8 cellular contexts compared by ENCODE assay signal in the genomic region with DNA sequence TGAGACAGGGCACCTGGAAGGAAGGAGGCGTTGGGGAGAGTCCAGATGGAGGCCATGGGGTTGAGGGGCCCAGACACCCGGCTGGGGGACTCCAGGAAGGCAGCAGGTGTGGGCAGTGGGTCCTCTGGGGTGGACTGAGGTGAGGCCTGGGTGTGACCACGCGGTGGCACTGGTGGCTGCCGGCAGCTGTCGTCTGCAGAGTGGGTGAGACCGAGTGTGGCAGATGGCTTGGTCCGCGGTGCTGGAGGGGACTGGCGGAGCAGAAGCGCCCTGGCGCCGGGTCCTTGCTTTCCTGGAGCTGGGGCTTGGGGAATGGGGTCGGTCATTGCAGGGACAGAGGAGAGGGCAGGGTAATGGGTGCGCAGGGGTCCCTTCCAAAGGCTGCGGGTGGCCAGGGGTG. TPM values are rescaled to one million over a fixed set of nuclear protein-coding genes. Genes with fewer than 3 reads are reported as not detected.
DNase-seq lines count a peak whose midpoint lies in the region; ATAC-seq and TF ChIP-seq lines count a peak whose summit lies in the region.

No MANE protein-coding gene starts in this region.

- peaks cover 3% of the 10 kb centered on the region; the same call in 1 of the 2 replicates for H3K4me1 ChIP-seq in Caco-2

- H3K4me1 Mint-ChIP-seq in Caco-2 (ENCODE audit: low read depth, unreplicated experiment) (peaks cover 5% of the 10 kb centered on the region), activated B cell treated with CpG ODN at 0.5 μM for 24 hours (peaks cover 15% of the 10 kb centered on the region)

- H3K27ac Mint-ChIP-seq in Caco-2 (ENCODE audit: unreplicated experiment) (peak overlapping the region; percentile 85), activated B cell treated with CpG ODN at 0.5 μM for 24 hours (peak overlapping the region; percentile 66)

- no peaks in the 10 kb centered on the region for H3K36me3 ChIP-seq in Caco-2 (ENCODE audit: control insufficient read depth, insufficient read depth, low read length)

- H3K4me3 Mint-ChIP-seq in Caco-2 (ENCODE audit: unreplicated experiment) (no peak overlapping the region), activated B cell treated with CpG ODN at 0.5 μM for 24 hours (peak overlapping the region; percentile 61)

- H3K27me3 Mint-ChIP-seq in Caco-2 (ENCODE audit: insufficient read depth, unreplicated experiment) (no peaks in the 10 kb centered on the region), activated B cell treated with CpG ODN at 0.5 μM for 24 hours (no peaks in the 10 kb centered on the region)

- H3K9me3 ChIP-seq in Caco-2, result no peaks in the 10 kb centered on the region

- no peaks in the 10 kb centered on the region for H3K9me3 Mint-ChIP-seq in Caco-2 (ENCODE audit: unreplicated experiment)
- no peaks in the 10 kb centered on the region for H3K9me3 Mint-ChIP-seq in activated B cell treated with CpG ODN at 0.5 μM for 24 hours

- peak; percentile 2 for ATAC-seq in HG02759 (IDR thresholded peaks at IDR 0.05; ENCODE audit: unreplicated experiment)
- ATAC-seq in activated B cell treated with CpG ODN at 0.5 μM for 24 hours (ENCODE audit: low read depth), result peak; percentile 2
- no peak for ATAC-seq in GM19035 (IDR thresholded peaks at IDR 0.05; ENCODE audit: unreplicated experiment)

- CTCF ChIA-PET in Caco-2 (lab: Charles Lee) (no interaction called here), activated B cell treated with CpG ODN at 0.5 μM for 24 hours (lab: Charles Lee) (interaction anchor here (0.7 to 3.6 kb wide), 14 partner anchors 13 to 340 kb away, joined by 3 to 34 read pairs (median 6); no protein-coding TSS in a partner anchor)

- TF ChIP-seq CTCF in Caco-2 (IDR thresholded peaks at IDR 0.05; ENCODE audit: insufficient read depth in 1 of 2, low read depth in 1 of 2, low read length in 1 of 2, severe bottlenecking in 1 of 2, unreplicated experiment in 1 of 2) (no peak), activated B cell treated with CpG ODN at 0.5 μM for 24 hours (IDR thresholded peaks at IDR 0.05) (no peak)

- intact Hi-C loops in Caco-2 (cut with micrococcal nuclease; ENCODE audit: unreplicated experiment) (no loop called here), activated B cell treated with CpG ODN at 0.5 μM for 24 hours (cut with micrococcal nuclease) (loop anchor here (2.0 to 5.0 kb wide), 4 partner anchors 84 to 1360 kb away; a partner anchor contains a TSS)

- no peak overlapping the region for H3K4me3 ChIP-seq in Caco-2 (ENCODE audit: low read depth, low read length)

- POLR2A ChIA-PET in Caco-2 (lab: Charles Lee), result no interaction called here
- POLR2A ChIA-PET in activated B cell treated with CpG ODN at 0.5 μM for 24 hours (lab: Charles Lee), result interaction anchor here (0.6 to 4.5 kb wide), 18 partner anchors 12 to 473 kb away, joined by 3 to 159 read pairs (median 4); a partner anchor contains a TSS

- H3K27me3 ChIP-seq in Caco-2 (replicated peaks; ENCODE audit: control insufficient read depth, insufficient read depth, low read length), result no peaks in the 10 kb centered on the region

- H3K36me3 Mint-ChIP-seq in Caco-2 (ENCODE audit: insufficient read depth, unreplicated experiment), result peaks cover 30% of the 10 kb centered on the region
- H3K36me3 Mint-ChIP-seq in activated B cell treated with CpG ODN at 0.5 μM for 24 hours (ENCODE audit: low read depth), result no peaks in the 10 kb centered on the region

- BruUV-seq in Caco-2 (replicated peaks; lab: Mats Ljungman, UMichigan), result no TSS peak

- DNase-seq in Caco-2 (no peak), activated B cell treated with CpG ODN at 0.5 μM for 24 hours (no peak), kidney tubule cell (ENCODE audit: low spot score) (peak; percentile 26), SIG-M5 (lab: John Stamatoyannopoulos, UW) (no peak), NCI-H1092 (lab: John Stamatoyannopoulos, UW) (no peak), kidney glomerular epithelial cell (lab: John Stamatoyannopoulos, UW) (no peak)

RNA-seq across cellular contexts. Expression of a gene that starts 12.5 kb away (rescaled TPM):
- total RNA-seq in Caco-2 (2022), result 176 and 188 TPM in 2 replicates
- total RNA-seq in activated B cell treated with CpG ODN at 0.5 μM for 24 hours, result 25.8 and 27.1 TPM in 2 replicates

RNA-seq across cellular contexts. Expression of a gene that starts 19.1 kb away (rescaled TPM):
- 55.5 and 63.1 TPM in 2 replicates for total RNA-seq in Caco-2 (2022)
- 25.8 and 28.9 TPM in 2 replicates for total RNA-seq in activated B cell treated with CpG ODN at 0.5 μM for 24 hours

RNA-seq across cellular contexts. Expression of a gene that starts 32.5 kb away (rescaled TPM):
- 45.5 and 53.8 TPM in 2 replicates for total RNA-seq in Caco-2 (2022)
- 0.67 and 1.2 TPM in 2 replicates for total RNA-seq in activated B cell treated with CpG ODN at 0.5 μM for 24 hours

RNA-seq across cellular contexts. Expression of a gene that starts 41.7 kb away (rescaled TPM):
- total RNA-seq in Caco-2 (2022) (0.56 and 0.57 TPM in 2 replicates), activated B cell treated with CpG ODN at 0.5 μM for 24 hours (not detected in 2 replicates)

RNA-seq across cellular contexts. Expression of a gene that starts 50.5 kb away (rescaled TPM):
- total RNA-seq in Caco-2 (2022) (0.18 and 0.65 TPM in 2 replicates), activated B cell treated with CpG ODN at 0.5 μM for 24 hours (not detected in 2 replicates)

Comparison
In these comparisons a context has a peak if more than half of its experiments do, and no peak if none do; other contexts are left out.
1. RNA of a gene that starts 32.5 kb away (total RNA-seq): 45.5 to 53.8 TPM in Caco-2; 0.67 to 1.2 TPM in activated B cell treated with CpG ODN at 0.5 μM for 24 hours; every median in the first group is over 10 times any median in the second.